16 cellular contexts compared by ENCODE assay signal in genomic region chr9:107760469-107761242, GRCh38.
DNase-seq lines count a peak whose midpoint lies in the region; ATAC-seq and TF ChIP-seq lines count a peak whose summit lies in the region.
"Had no signal": no experiment of that assay in that cellular context is flagged by ENCODE, and none has a peak within 500 bp of the region (broad histone marks: within the 10 kb centered on the region; RNA-seq: fewer than 3 reads in every experiment).

No MANE protein-coding gene starts in this region.

- H3K27ac ChIP-seq in adrenal gland (peak overlapping the region in 4 of 5 donors; percentile 8 to 74 (median 30)), left lung (peak overlapping the region in 1 of 2 donors; percentile 92), spleen (peak overlapping the region; percentile 37 to 85 (median 78))

- no peak for TF ChIP-seq POLR2A in adrenal gland (IDR thresholded peaks at IDR 0.05)
- no peak for TF ChIP-seq POLR2A in spleen (IDR thresholded peaks at IDR 0.05)

- H3K4me1 ChIP-seq in adrenal gland (replicated peaks in 1 of 2) (peaks cover 0 to 2% of the 10 kb centered on the region in 2 donors), left lung (peaks cover 0 to 19% of the 10 kb centered on the region in 2 donors), spleen (peaks cover 0 to 34% (median 17%) of the 10 kb centered on the region in 6 donors)

- TF ChIP-seq CTCF in adrenal gland (IDR thresholded peaks at IDR 0.05), result no peak
- TF ChIP-seq CTCF in left lung (IDR thresholded peaks at IDR 0.05), result no peak
- no peak for TF ChIP-seq CTCF in spleen (IDR thresholded peaks at IDR 0.05 in 8 of 11, conservative IDR thresholded peaks at IDR 0.05 in 3 of 11)

- intact Hi-C loops in adrenal gland (cut with DNase I) (no loop called here), left lung (cut with DNase I) (no loop called here), spleen (cut with DNase I; ENCODE audit: low total_unique reads) (no loop called here)

- H3K4me3 ChIP-seq in adrenal gland (no peak overlapping the region), left lung (no peak overlapping the region), spleen (peak overlapping the region in 1 of 8 donors; percentile 14)

- H3K36me3 ChIP-seq in adrenal gland (replicated peaks in 1 of 2) (no peaks in the 10 kb centered on the region), left lung (no peaks in the 10 kb centered on the region), spleen (no peaks in the 10 kb centered on the region)

- ATAC-seq in left lung (peak; percentile 90), HG02759 (IDR thresholded peaks at IDR 0.05; ENCODE audit: unreplicated experiment) (no peak)
- ATAC-seq: naive thymus-derived CD8-positive, alpha-beta T cell had no signal

- H3K9me3 ChIP-seq in adrenal gland (replicated peaks in 1 of 3) (no peaks in the 10 kb centered on the region), left lung (no peaks in the 10 kb centered on the region), spleen (peaks cover 0 to 7% (median 0%) of the 10 kb centered on the region in 8 donors)

- DNase-seq in Kasumi-1 (lab: John Stamatoyannopoulos, UW) (peak; percentile 97 to 98), adrenal gland (peak; percentile 41 to 82 (median 68)), left lung (peak; percentile 78 to 84), spleen (peak; percentile 82), NCI-H2107 (lab: John Stamatoyannopoulos, UW) (no peak)
- DNase-seq in stimulated activated CD4-positive, alpha-beta T cell treated with anti-CD3 and anti-CD28 coated beads, Interleukin-2, amount 100 ng/mL, for 24 hours, result no peak
- no peak for DNase-seq in activated T-cell treated with anti-CD3 and anti-CD28 coated beads, Interleukin-2, amount 50 U/mL, for 1 hour
- DNase-seq: activated CD4-positive, alpha-beta T cell treated with anti-CD3 and anti-CD28 coated beads, Interleukin-2, amount 50 U/mL, for 48 hours; AML-193; DND-41; KG1; naive thymus-derived CD8-positive, alpha-beta T cell; NCI-H2081; NK-92 treated with Interleukin-12 subunit alpha and Interleukin-12 subunit beta, amount 100 ng/mL, for 24 hours; stimulated activated CD8-positive, alpha-beta memory T cell treated with anti-CD3 and anti-CD28 coated beads, Interleukin-4, amount 100 ng/mL, for 48 hours had no signal

- H3K27me3 ChIP-seq in adrenal gland (no peaks in the 10 kb centered on the region), left lung (no peaks in the 10 kb centered on the region), spleen (replicated peaks in 1 of 7) (no peaks in the 10 kb centered on the region)

- WGBS in adrenal gland, 4 donors, result 65 to 67% (median 66%) methylated on average over 12 of the region's 12 CpGs
- WGBS in spleen, 5 donors, result 11 to 25% (median 16%) methylated on average over 12 of the region's 12 CpGs

Comparison
In these comparisons a context has a peak if more than half of its experiments do, and no peak if none do; other contexts are left out.
1. DNase-seq: peak in Kasumi-1 (2 of 2), adrenal gland (7 of 7), left lung (2 of 2) and spleen (single experiment); none in stimulated activated CD4-positive, alpha-beta T cell treated with anti-CD3 and anti-CD28 coated beads, Interleukin-2, amount 100 ng/mL, for 24 hours (0 of 2), NCI-H2107 (single experiment) and activated T-cell treated with anti-CD3 and anti-CD28 coated beads, Interleukin-2, amount 50 U/mL, for 1 hour (single experiment).